14 cellular contexts compared by ENCODE assay signal in the genomic region with DNA sequence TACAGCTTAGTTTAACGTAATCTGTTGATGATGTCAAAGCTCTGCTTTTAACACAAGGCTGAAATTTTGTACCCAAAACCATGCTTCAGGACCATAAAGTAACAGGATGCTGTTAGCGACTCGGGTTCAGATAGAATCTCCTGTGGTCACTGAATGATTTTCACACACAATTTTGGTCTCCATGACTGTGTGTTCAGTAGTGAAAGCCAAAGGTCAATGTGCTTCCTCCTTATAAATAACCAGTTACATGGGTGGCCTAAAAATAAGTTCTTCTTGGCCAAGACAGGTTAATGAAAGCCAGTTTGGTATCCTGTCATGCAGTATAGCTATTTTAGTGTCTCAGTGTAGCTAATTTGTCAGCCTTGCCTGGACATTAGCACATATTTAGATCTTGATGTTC. TPM values are rescaled to one million over a fixed set of nuclear protein-coding genes. Genes with fewer than 3 reads are reported as not detected.
A peak's percentile ranks its signal among the peaks of the same experiment; 100 is the strongest.
DNase-seq lines count a peak whose midpoint lies in the region; ATAC-seq, FAIRE-seq and TF ChIP-seq lines count a peak whose summit lies in the region.
"Had no signal": no experiment of that assay in that cellular context is flagged by ENCODE, and none has a peak within 500 bp of the region (broad histone marks: within the 10 kb centered on the region; RNA-seq: fewer than 3 reads in every experiment).

No MANE protein-coding gene starts in this region.

- ATAC-seq in GM18907 (IDR thresholded peaks at IDR 0.05; ENCODE audit: unreplicated experiment), result peak; percentile 99
- ATAC-seq in GM21529 (IDR thresholded peaks at IDR 0.05; ENCODE audit: unreplicated experiment), result peak; percentile 99
- ATAC-seq in HG03135 (IDR thresholded peaks at IDR 0.05; ENCODE audit: unreplicated experiment), result peak; percentile 99
- no peak for ATAC-seq in SK-N-SH treated with all-trans-retinoic acid at 6 μM for 48 hours

- H3K9me3 ChIP-seq in liver (ENCODE audit: control insufficient read depth in 4 of 4, low read length in 3 of 4) (no peaks in the 10 kb centered on the region), small intestine (ENCODE audit: control insufficient read depth, low read depth) (no peaks in the 10 kb centered on the region)
- H3K9me3 ChIP-seq: thoracic aorta had no signal

- DNase-seq in small intestine (no peak), NAMALWA (ENCODE audit: low spot score) (no peak)
- DNase-seq in activated naive CD4-positive, alpha-beta T cell (lab: John Stamatoyannopoulos, UW), result no peak
- DNase-seq: DMS 273 treated with DMSO at 0.1 percent for 48 hours; effector memory CD4-positive, alpha-beta T cell; H7; stimulated activated CD4-positive, alpha-beta T cell treated with anti-CD3 and anti-CD28 coated beads, Interleukin-4, amount 100 ng/mL, for 1 hour had no signal

- H3K36me3 ChIP-seq in liver (ENCODE audit: control insufficient read depth in 4 of 4, insufficient read depth in 3 of 4, low read depth in 1 of 4, low read length in 3 of 4), result peaks cover 0 to 7% (median 1%) of the 10 kb centered on the region in 4 donors
- H3K36me3 ChIP-seq in small intestine (ENCODE audit: control insufficient read depth in 2 of 2, insufficient read depth in 2 of 2, low read length in 2 of 2), result no peaks in the 10 kb centered on the region
- H3K36me3 ChIP-seq: thoracic aorta had no signal

- WGBS in liver, result 82% methylated on average over 3 of the region's 3 CpGs
- WGBS in small intestine, 3 donors, result 74 to 86% (median 85%) methylated on average over 3 of the region's 3 CpGs

- H3K4me3 ChIP-seq in liver (ENCODE audit: low read depth in 1 of 3, low read length in 3 of 3), result no peak overlapping the region
- H3K4me3 ChIP-seq in small intestine (ENCODE audit: low read depth in 1 of 2, low read length in 2 of 2), result no peak overlapping the region
- H3K4me3 ChIP-seq: thoracic aorta had no signal

- no peak for TF ChIP-seq CTCF in liver (IDR thresholded peaks at IDR 0.05; ENCODE audit: low read depth, low read length, missing input control)

- peaks cover 0 to 15% (median 3%) of the 10 kb centered on the region in 4 donors for H3K4me1 ChIP-seq in liver (ENCODE audit: control insufficient read depth in 4 of 4, insufficient read depth in 4 of 4, low read length in 3 of 4)
- no peaks in the 10 kb centered on the region for H3K4me1 ChIP-seq in small intestine (ENCODE audit: control insufficient read depth in 2 of 2, insufficient read depth in 1 of 2, low read depth in 1 of 2, low read length in 1 of 2)

- no peaks in the 10 kb centered on the region for H3K27me3 ChIP-seq in liver (ENCODE audit: control insufficient read depth in 4 of 4, insufficient read depth in 4 of 4, low read length in 3 of 4)
- H3K27me3 ChIP-seq in small intestine (ENCODE audit: control insufficient read depth in 2 of 2, insufficient read depth in 2 of 2, low read length in 2 of 2), result no peaks in the 10 kb centered on the region

- H3K9ac ChIP-seq in liver (ENCODE audit: low read depth in 1 of 2, low read length in 2 of 2), result no peak overlapping the region

- no peak for TF ChIP-seq RAD21 in liver (IDR thresholded peaks at IDR 0.05)

- FAIRE-seq in small intestine (lab: Jason Lieb, UNC), result no peak

- H3K27ac ChIP-seq in liver (ENCODE audit: low read depth in 1 of 2, low read length in 2 of 2) (peak overlapping the region in 1 of 2 donors; percentile 41), small intestine (ENCODE audit: low read depth in 1 of 2, low read length in 1 of 2) (no peak overlapping the region)
- H3K27ac ChIP-seq: thoracic aorta, VCaP had no signal

TF ChIP-seq in liver, 16 proteins besides CTCF, POLR2A, EP300 and RAD21:
- TF ChIP-seq FOXA2 (IDR thresholded peaks at IDR 0.05) (no peak), HNF4A (conservative IDR thresholded peaks at IDR 0.05) (peak in 1 of 2 donors; percentile 14), NR2F2 (IDR thresholded peaks at IDR 0.05) (peak; percentile 24)

TF ChIP-seq in SK-N-SH treated with all-trans-retinoic acid at 6 μM for 48 hours, 23 proteins besides CTCF, POLR2A, EP300 and RAD21:
- TF ChIP-seq TOX (CRISPR knock-in tag; IDR thresholded peaks at IDR 0.05; ENCODE audit: borderline replicate concordance), result no peak
- TF ChIP-seq ZNF565 (CRISPR knock-in tag; conservative IDR thresholded peaks at IDR 0.05; ENCODE audit: low read depth), result no peak
- no peak for TF ChIP-seq GLIS3 (CRISPR knock-in tag; IDR thresholded peaks at IDR 0.05)
- TF ChIP-seq, protein P1, sequence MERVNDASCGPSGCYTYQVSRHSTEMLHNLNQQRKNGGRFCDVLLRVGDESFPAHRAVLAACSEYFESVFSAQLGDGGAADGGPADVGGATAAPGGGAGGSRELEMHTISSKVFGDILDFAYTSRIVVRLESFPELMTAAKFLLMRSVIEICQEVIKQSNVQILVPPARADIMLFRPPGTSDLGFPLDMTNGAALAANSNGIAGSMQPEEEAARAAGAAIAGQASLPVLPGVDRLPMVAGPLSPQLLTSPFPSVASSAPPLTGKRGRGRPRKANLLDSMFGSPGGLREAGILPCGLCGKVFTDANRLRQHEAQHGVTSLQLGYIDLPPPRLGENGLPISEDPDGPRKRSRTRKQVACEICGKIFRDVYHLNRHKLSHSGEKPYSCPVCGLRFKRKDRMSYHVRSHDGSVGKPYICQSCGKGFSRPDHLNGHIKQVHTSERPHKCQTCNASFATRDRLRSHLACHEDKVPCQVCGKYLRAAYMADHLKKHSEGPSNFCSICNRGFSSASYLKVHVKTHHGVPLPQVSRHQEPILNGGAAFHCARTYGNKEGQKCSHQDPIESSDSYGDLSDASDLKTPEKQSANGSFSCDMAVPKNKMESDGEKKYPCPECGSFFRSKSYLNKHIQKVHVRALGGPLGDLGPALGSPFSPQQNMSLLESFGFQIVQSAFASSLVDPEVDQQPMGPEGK (CRISPR knock-in tag; IDR thresholded peaks at IDR 0.05; ENCODE audit: borderline replicate concordance), result no peak
- TF ChIP-seq, protein P2, sequence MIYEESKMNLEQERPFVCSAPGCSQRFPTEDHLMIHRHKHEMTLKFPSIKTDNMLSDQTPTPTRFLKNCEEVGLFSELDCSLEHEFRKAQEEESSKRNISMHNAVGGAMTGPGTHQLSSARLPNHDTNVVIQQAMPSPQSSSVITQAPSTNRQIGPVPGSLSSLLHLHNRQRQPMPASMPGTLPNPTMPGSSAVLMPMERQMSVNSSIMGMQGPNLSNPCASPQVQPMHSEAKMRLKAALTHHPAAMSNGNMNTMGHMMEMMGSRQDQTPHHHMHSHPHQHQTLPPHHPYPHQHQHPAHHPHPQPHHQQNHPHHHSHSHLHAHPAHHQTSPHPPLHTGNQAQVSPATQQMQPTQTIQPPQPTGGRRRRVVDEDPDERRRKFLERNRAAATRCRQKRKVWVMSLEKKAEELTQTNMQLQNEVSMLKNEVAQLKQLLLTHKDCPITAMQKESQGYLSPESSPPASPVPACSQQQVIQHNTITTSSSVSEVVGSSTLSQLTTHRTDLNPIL (CRISPR knock-in tag; IDR thresholded peaks at IDR 0.05; ENCODE audit: low read depth), result no peak
- no peak for TF ChIP-seq OSR1 (CRISPR knock-in tag; IDR thresholded peaks at IDR 0.05)
- no peak for TF ChIP-seq ZFP30 (CRISPR knock-in tag; IDR thresholded peaks at IDR 0.05)
- no peak for TF ChIP-seq RARB (CRISPR knock-in tag; IDR thresholded peaks at IDR 0.05)
- TF ChIP-seq CSDC2 (CRISPR knock-in tag; IDR thresholded peaks at IDR 0.05), result no peak

RNA-seq across cellular contexts. Expression of a gene that starts 19.1 kb away (rescaled TPM):
- total RNA-seq in liver, result 100 to 1,000 TPM; 190 to 237 TPM
- polyA plus RNA-seq in liver (100 to 1,000 TPM in 1 of 2 donors, 10 to 100 TPM in 1; 34.3 to 114 TPM), small intestine (10 to 100 TPM in 2 of 3 donors, 1 to 10 TPM in 1; 3.5 to 23.2 (median 19.7) TPM)
